Comparison of ENCODE assay signal across 1 cellular context in the genomic region with DNA sequence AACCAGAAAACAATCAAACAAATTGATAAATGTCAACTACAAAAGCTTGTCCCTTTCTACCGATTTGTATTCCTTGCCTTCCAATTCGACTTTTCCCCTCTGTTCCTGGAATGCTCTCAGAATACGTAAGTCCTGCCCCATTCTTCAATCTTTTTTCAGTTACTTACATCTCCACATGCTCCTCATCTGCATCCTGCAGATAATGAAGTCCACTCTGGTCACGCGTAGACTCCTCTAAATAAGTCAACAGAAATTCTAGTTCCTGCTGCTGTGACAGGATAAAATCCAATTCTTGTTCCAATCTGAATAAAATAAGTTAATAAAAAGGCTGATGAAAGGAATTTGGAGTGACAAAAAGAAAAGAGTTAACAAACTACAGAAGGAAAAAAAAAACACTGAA.
TF ChIP-seq lines count a peak whose summit lies in the region.

No MANE protein-coding gene starts in this region.

TF ChIP-seq in K562, 482 proteins besides CTCF, POLR2A, EP300 and RAD21 (continued from another document):
- TF ChIP-seq MEF2A (IDR thresholded peaks at IDR 0.05; ENCODE audit: control insufficient read depth, low read depth, low read length), result no peak
- TF ChIP-seq ZNF212 (CRISPR knock-in tag; IDR thresholded peaks at IDR 0.05), result no peak
- TF ChIP-seq, protein P1, sequence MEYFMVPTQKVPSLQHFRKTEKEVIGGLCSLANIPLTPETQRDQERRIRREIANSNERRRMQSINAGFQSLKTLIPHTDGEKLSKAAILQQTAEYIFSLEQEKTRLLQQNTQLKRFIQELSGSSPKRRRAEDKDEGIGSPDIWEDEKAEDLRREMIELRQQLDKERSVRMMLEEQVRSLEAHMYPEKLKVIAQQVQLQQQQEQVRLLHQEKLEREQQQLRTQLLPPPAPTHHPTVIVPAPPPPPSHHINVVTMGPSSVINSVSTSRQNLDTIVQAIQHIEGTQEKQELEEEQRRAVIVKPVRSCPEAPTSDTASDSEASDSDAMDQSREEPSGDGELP (CRISPR knock-in tag; IDR thresholded peaks at IDR 0.05; ENCODE audit: borderline replicate concordance), result no peak
- no peak for TF ChIP-seq ZNF197 (CRISPR knock-in tag; IDR thresholded peaks at IDR 0.05; ENCODE audit: low read depth)
- no peak for TF ChIP-seq ZNF431 (CRISPR knock-in tag; IDR thresholded peaks at IDR 0.05)
- TF ChIP-seq, protein P2, sequence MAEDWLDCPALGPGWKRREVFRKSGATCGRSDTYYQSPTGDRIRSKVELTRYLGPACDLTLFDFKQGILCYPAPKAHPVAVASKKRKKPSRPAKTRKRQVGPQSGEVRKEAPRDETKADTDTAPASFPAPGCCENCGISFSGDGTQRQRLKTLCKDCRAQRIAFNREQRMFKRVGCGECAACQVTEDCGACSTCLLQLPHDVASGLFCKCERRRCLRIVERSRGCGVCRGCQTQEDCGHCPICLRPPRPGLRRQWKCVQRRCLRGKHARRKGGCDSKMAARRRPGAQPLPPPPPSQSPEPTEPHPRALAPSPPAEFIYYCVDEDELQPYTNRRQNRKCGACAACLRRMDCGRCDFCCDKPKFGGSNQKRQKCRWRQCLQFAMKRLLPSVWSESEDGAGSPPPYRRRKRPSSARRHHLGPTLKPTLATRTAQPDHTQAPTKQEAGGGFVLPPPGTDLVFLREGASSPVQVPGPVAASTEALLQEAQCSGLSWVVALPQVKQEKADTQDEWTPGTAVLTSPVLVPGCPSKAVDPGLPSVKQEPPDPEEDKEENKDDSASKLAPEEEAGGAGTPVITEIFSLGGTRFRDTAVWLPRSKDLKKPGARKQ (CRISPR knock-in tag; IDR thresholded peaks at IDR 0.05), result no peak
- no peak for TF ChIP-seq GABPB2 (CRISPR knock-in tag; conservative IDR thresholded peaks at IDR 0.05)
- TF ChIP-seq DMBX1 (CRISPR knock-in tag; IDR thresholded peaks at IDR 0.05; ENCODE audit: borderline replicate concordance), result 0 out of 2 replicates have a peak, but pooled peaks have one; percentile 31
- TF ChIP-seq, protein P3, sequence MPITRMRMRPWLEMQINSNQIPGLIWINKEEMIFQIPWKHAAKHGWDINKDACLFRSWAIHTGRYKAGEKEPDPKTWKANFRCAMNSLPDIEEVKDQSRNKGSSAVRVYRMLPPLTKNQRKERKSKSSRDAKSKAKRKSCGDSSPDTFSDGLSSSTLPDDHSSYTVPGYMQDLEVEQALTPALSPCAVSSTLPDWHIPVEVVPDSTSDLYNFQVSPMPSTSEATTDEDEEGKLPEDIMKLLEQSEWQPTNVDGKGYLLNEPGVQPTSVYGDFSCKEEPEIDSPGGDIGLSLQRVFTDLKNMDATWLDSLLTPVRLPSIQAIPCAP (CRISPR knock-in tag; IDR thresholded peaks at IDR 0.05; ENCODE audit: borderline replicate concordance), result no peak
- TF ChIP-seq, protein P4, sequence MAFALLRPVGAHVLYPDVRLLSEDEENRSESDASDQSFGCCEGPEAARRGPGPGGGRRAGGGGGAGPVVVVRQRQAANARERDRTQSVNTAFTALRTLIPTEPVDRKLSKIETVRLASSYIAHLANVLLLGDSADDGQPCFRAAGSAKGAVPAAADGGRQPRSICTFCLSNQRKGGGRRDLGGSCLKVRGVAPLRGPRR (CRISPR knock-in tag; IDR thresholded peaks at IDR 0.05), result no peak
- no peak for TF ChIP-seq ZNF347 (CRISPR knock-in tag; IDR thresholded peaks at IDR 0.05; ENCODE audit: low read depth)
- TF ChIP-seq HIVEP1 (CRISPR knock-in tag; IDR thresholded peaks at IDR 0.05), result no peak
- no peak for TF ChIP-seq SMAD3 (CRISPR knock-in tag; conservative IDR thresholded peaks at IDR 0.05)
- TF ChIP-seq BRD4 (IDR thresholded peaks at IDR 0.05), result no peak
- TF ChIP-seq XRCC5 (IDR thresholded peaks at IDR 0.05; ENCODE audit: low read depth, low read length), result no peak
- no peak for TF ChIP-seq ZNF174 (CRISPR knock-in tag; IDR thresholded peaks at IDR 0.05)
- TF ChIP-seq FOXK1 (CRISPR knock-in tag; IDR thresholded peaks at IDR 0.05; ENCODE audit: borderline replicate concordance), result no peak
- no peak for TF ChIP-seq GTF2A2 (tag; IDR thresholded peaks at IDR 0.05)
- TF ChIP-seq, protein P5, sequence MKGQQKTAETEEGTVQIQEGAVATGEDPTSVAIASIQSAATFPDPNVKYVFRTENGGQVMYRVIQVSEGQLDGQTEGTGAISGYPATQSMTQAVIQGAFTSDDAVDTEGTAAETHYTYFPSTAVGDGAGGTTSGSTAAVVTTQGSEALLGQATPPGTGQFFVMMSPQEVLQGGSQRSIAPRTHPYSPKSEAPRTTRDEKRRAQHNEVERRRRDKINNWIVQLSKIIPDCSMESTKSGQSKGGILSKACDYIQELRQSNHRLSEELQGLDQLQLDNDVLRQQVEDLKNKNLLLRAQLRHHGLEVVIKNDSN (CRISPR knock-in tag; IDR thresholded peaks at IDR 0.05), result no peak
- TF ChIP-seq, protein P6, sequence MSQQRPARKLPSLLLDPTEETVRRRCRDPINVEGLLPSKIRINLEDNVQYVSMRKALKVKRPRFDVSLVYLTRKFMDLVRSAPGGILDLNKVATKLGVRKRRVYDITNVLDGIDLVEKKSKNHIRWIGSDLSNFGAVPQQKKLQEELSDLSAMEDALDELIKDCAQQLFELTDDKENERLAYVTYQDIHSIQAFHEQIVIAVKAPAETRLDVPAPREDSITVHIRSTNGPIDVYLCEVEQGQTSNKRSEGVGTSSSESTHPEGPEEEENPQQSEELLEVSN (IDR thresholded peaks at IDR 0.05; ENCODE audit: borderline replicate concordance in 1 of 2, extremely low read depth in 1 of 2, insufficient read depth in 1 of 2, insufficient read length in 1 of 2, low read depth in 1 of 2, low read length in 1 of 2, poor library complexity in 1 of 2, severe bottlenecking in 1 of 2), result no peak
- TF ChIP-seq POLR3A (IDR thresholded peaks at IDR 0.05; ENCODE audit: borderline replicate concordance, extremely low read depth, insufficient read depth, insufficient read length), result no peak
- TF ChIP-seq CHD4 (IDR thresholded peaks at IDR 0.05; ENCODE audit: insufficient read depth, insufficient replicate concordance, low read depth, low read length, poor library complexity, severe bottlenecking), result no peak
- TF ChIP-seq, protein P7, sequence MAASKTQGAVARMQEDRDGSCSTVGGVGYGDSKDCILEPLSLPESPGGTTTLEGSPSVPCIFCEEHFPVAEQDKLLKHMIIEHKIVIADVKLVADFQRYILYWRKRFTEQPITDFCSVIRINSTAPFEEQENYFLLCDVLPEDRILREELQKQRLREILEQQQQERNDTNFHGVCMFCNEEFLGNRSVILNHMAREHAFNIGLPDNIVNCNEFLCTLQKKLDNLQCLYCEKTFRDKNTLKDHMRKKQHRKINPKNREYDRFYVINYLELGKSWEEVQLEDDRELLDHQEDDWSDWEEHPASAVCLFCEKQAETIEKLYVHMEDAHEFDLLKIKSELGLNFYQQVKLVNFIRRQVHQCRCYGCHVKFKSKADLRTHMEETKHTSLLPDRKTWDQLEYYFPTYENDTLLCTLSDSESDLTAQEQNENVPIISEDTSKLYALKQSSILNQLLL (CRISPR knock-in tag; IDR thresholded peaks at IDR 0.05; ENCODE audit: borderline replicate concordance), result no peak
- TF ChIP-seq, protein P8, sequence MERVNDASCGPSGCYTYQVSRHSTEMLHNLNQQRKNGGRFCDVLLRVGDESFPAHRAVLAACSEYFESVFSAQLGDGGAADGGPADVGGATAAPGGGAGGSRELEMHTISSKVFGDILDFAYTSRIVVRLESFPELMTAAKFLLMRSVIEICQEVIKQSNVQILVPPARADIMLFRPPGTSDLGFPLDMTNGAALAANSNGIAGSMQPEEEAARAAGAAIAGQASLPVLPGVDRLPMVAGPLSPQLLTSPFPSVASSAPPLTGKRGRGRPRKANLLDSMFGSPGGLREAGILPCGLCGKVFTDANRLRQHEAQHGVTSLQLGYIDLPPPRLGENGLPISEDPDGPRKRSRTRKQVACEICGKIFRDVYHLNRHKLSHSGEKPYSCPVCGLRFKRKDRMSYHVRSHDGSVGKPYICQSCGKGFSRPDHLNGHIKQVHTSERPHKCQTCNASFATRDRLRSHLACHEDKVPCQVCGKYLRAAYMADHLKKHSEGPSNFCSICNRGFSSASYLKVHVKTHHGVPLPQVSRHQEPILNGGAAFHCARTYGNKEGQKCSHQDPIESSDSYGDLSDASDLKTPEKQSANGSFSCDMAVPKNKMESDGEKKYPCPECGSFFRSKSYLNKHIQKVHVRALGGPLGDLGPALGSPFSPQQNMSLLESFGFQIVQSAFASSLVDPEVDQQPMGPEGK (CRISPR knock-in tag; IDR thresholded peaks at IDR 0.05; ENCODE audit: borderline replicate concordance), result no peak
- no peak for TF ChIP-seq U2AF2 (optimal IDR thresholded peaks at IDR 0.05; ENCODE audit: low read depth, low read length)
- TF ChIP-seq CBX2 (IDR thresholded peaks at IDR 0.05; ENCODE audit: insufficient read depth, low read length, poor library complexity, severe bottlenecking), result no peak
- TF ChIP-seq BRD9 (IDR thresholded peaks at IDR 0.05; ENCODE audit: low read depth, partially characterized antibody), result peak; percentile 41
- no peak for TF ChIP-seq MTF1 (CRISPR knock-in tag; IDR thresholded peaks at IDR 0.05; ENCODE audit: borderline replicate concordance)
- TF ChIP-seq, protein P9, sequence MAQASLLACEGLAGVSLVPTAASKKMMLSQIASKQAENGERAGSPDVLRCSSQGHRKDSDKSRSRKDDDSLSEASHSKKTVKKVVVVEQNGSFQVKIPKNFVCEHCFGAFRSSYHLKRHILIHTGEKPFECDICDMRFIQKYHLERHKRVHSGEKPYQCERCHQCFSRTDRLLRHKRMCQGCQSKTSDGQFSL (CRISPR knock-in tag; IDR thresholded peaks at IDR 0.05), result no peak
- TF ChIP-seq, protein P9 (tag; IDR thresholded peaks at IDR 0.05), result no peak
TF ChIP-seq in K562: peak in this region for 54.
